ENCODE assay signal across 12 cellular contexts in the genomic region with DNA sequence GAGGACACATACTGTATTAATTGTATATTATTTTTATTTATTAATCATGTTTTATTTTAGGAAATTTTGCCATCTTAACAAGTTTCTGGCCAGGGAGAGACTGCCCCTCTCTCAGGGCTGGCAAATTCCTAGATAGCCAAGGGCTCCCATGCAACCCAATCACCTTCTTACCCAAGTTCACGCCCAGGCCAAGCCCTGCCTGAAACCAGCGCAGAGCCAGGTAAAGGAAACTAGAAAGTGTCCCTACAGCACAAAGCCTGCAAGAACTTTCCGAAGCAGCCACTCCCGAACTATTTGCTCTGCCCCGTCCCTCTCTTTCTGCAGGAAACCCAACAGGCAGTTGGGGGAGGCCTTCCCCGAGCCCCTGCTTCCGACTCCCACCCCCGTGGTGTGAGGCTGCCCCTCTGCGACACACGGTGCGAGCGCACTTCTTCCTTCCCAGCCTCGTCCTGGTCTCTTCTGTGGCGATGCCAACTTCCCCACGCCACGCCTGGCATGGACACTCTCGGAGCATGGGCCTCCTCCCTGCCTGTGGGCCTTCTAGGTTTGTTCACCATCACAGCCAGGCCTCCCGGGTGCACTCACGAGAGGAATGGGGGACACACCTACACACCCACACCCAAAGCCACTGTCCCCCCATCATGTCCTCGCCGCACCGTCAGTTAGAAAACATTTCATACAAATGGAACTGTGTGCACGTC.
DNase-seq lines count a peak whose midpoint lies in the region; ATAC-seq, FAIRE-seq and TF ChIP-seq lines count a peak whose summit lies in the region.
"Had no signal": no experiment of that assay in that cellular context is flagged by ENCODE, and none has a peak within 500 bp of the region (broad histone marks: within the 10 kb centered on the region; RNA-seq: fewer than 3 reads in every experiment).

No MANE protein-coding gene starts in this region.

- H3K9me3 ChIP-seq in endothelial cell of umbilical vein (replicated peaks; ENCODE audit: control insufficient read depth, insufficient read depth, low read length) = no peaks in the 10 kb centered on the region
- H3K9me3 ChIP-seq: prostate gland, testis had no signal

- H4K20me1 ChIP-seq in endothelial cell of umbilical vein (replicated peaks; ENCODE audit: control insufficient read depth, extremely low read depth, insufficient read depth, low read length) = no peaks in the 10 kb centered on the region

- no peak overlapping the region for H3K4me3 Mint-ChIP-seq in activated CD4-positive, alpha-beta T cell treated with anti-CD3 and anti-CD28 coated beads, Interleukin-2, amount 10 ng/mL, durations not matched to agents 7 days and 5 days
- H3K4me3 Mint-ChIP-seq in T-cell (peak overlapping the region; percentile 31 to 82 (median 36)), osteocyte (ENCODE audit: unreplicated experiment) (no peak overlapping the region)

- TF ChIP-seq CTCF in endothelial cell of umbilical vein (IDR thresholded peaks at IDR 0.05; ENCODE audit: extremely low read depth in 1 of 2, insufficient read depth in 1 of 2, low read depth in 1 of 2, low read length in 2 of 2) (no peak), osteocyte (IDR thresholded peaks at IDR 0.05) (no peak)

- TF ChIP-seq POLR2A in endothelial cell of umbilical vein (IDR thresholded peaks at IDR 0.05; ENCODE audit: low read depth, low read length) = no peak

- H3K4me2 ChIP-seq in endothelial cell of umbilical vein (ENCODE audit: insufficient read depth, low read length) = no peak overlapping the region

- dilution Hi-C loops in endothelial cell of umbilical vein (cut with MboI; ENCODE audit: extremely low pct_ligation_motif_present, low sequenced_read_pairs) = no loop called here

- H3K27ac ChIP-seq in endothelial cell of umbilical vein (ENCODE audit: insufficient read depth, low read depth, low read length) = peak overlapping the region; percentile 77
- H3K27ac ChIP-seq: prostate gland, testis had no signal

- no peak overlapping the region for H3K4me3 ChIP-seq in endothelial cell of umbilical vein (replicated peaks in 1 of 3; ENCODE audit: insufficient read depth in 1 of 3, low read depth in 1 of 3, low read length in 3 of 3)
- H3K4me3 ChIP-seq: prostate gland, testis had no signal

- POLR2A ChIA-PET in activated CD4-positive, alpha-beta T cell treated with anti-CD3 and anti-CD28 coated beads, Interleukin-2, amount 10 ng/mL, durations not matched to agents 7 days and 5 days (lab: Charles Lee) = no interaction called here
- POLR2A ChIA-PET in T-cell (lab: Charles Lee) = interaction anchor here in 1 of 2 donors (0.6 kb wide), 1 partner anchor 69 kb away, joined by 3 read pairs; no protein-coding TSS in a partner anchor
- POLR2A ChIA-PET in endothelial cell of umbilical vein (lab: Charles Lee) = no interaction called here

- no peak for DNase-seq in activated CD4-positive, alpha-beta T cell treated with anti-CD3 and anti-CD28 coated beads, Interleukin-2, amount 10 ng/mL, durations not matched to agents 7 days and 5 days
- no peak for DNase-seq in activated CD4-positive, alpha-beta T cell treated with anti-CD3 and anti-CD28 coated beads for 4 hours
- DNase-seq in T-cell (no peak), endothelial cell of umbilical vein (ENCODE audit: low read depth, low spot score) (no peak), osteocyte (ENCODE audit: extremely low spot score, unreplicated experiment) (no peak), NCI-H2171 treated with DMSO at 0.1 percent for 48 hours (lab: John Stamatoyannopoulos, UW) (no peak), NCI-H69 (lab: John Stamatoyannopoulos, UW) (no peak)
- DNase-seq: NCI-H146; NK-92 treated with Interleukin-12 subunit alpha and Interleukin-12 subunit beta, amount 100 ng/mL, for 24 hours; testis had no signal

- H3K9me1 ChIP-seq in endothelial cell of umbilical vein (replicated peaks; ENCODE audit: control insufficient read depth, extremely low read depth, insufficient read depth, low read length) = no peaks in the 10 kb centered on the region

- CTCF ChIA-PET in activated CD4-positive, alpha-beta T cell treated with anti-CD3 and anti-CD28 coated beads, Interleukin-2, amount 10 ng/mL, durations not matched to agents 7 days and 5 days (lab: Charles Lee) = interaction anchor here (0.6 to 2.4 kb wide), 5 partner anchors 12 to 51 kb away, joined by 3 to 6 read pairs (median 4); no protein-coding TSS in a partner anchor
- CTCF ChIA-PET in T-cell (lab: Charles Lee) (interaction anchor here in 1 of 2 donors (0.5 kb wide), 1 partner anchor 16 kb away, joined by 7 read pairs; no protein-coding TSS in a partner anchor), endothelial cell of umbilical vein (lab: Charles Lee) (interaction anchor here (0.9 to 2.0 kb wide), 2 partner anchors 8 to 15 kb away, joined by 3 to 8 read pairs; no protein-coding TSS in a partner anchor)

- H3K27me3 Mint-ChIP-seq in activated CD4-positive, alpha-beta T cell treated with anti-CD3 and anti-CD28 coated beads, Interleukin-2, amount 10 ng/mL, durations not matched to agents 7 days and 5 days = no peaks in the 10 kb centered on the region
- H3K27me3 Mint-ChIP-seq in T-cell (no peaks in the 10 kb centered on the region), osteocyte (ENCODE audit: unreplicated experiment) (no peaks in the 10 kb centered on the region)

- H3K79me2 ChIP-seq in endothelial cell of umbilical vein (ENCODE audit: control insufficient read depth, insufficient read depth, low read length) = peaks cover 88% of the 10 kb centered on the region

- ATAC-seq in T-cell (replicated peaks in 1 of 4) (no peak), GM21515 (IDR thresholded peaks at IDR 0.05; ENCODE audit: unreplicated experiment) (no peak)

- peak overlapping the region; percentile 81 for H3K27ac Mint-ChIP-seq in activated CD4-positive, alpha-beta T cell treated with anti-CD3 and anti-CD28 coated beads, Interleukin-2, amount 10 ng/mL, durations not matched to agents 7 days and 5 days
- H3K27ac Mint-ChIP-seq in T-cell (peak overlapping the region; percentile 66 to 96), osteocyte (ENCODE audit: unreplicated experiment) (peak overlapping the region; percentile 89)

- H3K4me1 ChIP-seq in endothelial cell of umbilical vein (ENCODE audit: control insufficient read depth, extremely low read depth, insufficient read depth, low read length) = peaks cover 82% of the 10 kb centered on the region

- H3K36me3 Mint-ChIP-seq in activated CD4-positive, alpha-beta T cell treated with anti-CD3 and anti-CD28 coated beads, Interleukin-2, amount 10 ng/mL, durations not matched to agents 7 days and 5 days (ENCODE audit: low read depth) = peaks cover 49% of the 10 kb centered on the region
- H3K36me3 Mint-ChIP-seq in T-cell = peaks cover 7% of the 10 kb centered on the region
- peaks cover 3% of the 10 kb centered on the region for H3K36me3 Mint-ChIP-seq in osteocyte (ENCODE audit: unreplicated experiment)

- FAIRE-seq in endothelial cell of umbilical vein (lab: Jason Lieb, UNC) = no peak

- no peaks in the 10 kb centered on the region for H3K27me3 ChIP-seq in endothelial cell of umbilical vein (ENCODE audit: control insufficient read depth in 2 of 2, insufficient read depth in 2 of 2, low read length in 2 of 2)
- H3K27me3 ChIP-seq: testis had no signal

- H3K9me3 Mint-ChIP-seq in activated CD4-positive, alpha-beta T cell treated with anti-CD3 and anti-CD28 coated beads, Interleukin-2, amount 10 ng/mL, durations not matched to agents 7 days and 5 days = no peaks in the 10 kb centered on the region
- no peaks in the 10 kb centered on the region for H3K9me3 Mint-ChIP-seq in T-cell
- no peaks in the 10 kb centered on the region for H3K9me3 Mint-ChIP-seq in osteocyte (ENCODE audit: unreplicated experiment)

- intact Hi-C loops in endothelial cell of umbilical vein (cut with micrococcal nuclease) = loop anchor here (5.0 kb wide), 1 partner anchor 169 kb away; no protein-coding TSS in a partner anchor

- H3K36me3 ChIP-seq in endothelial cell of umbilical vein (ENCODE audit: control insufficient read depth in 2 of 2, extremely low read depth in 1 of 2, insufficient read depth in 2 of 2, low read length in 2 of 2) = peaks cover 0 to 4% of the 10 kb centered on the region in 2 experiments
- H3K36me3 ChIP-seq: prostate gland had no signal

- no TSS peak for BruUV-seq in endothelial cell of umbilical vein (replicated peaks; lab: Mats Ljungman, UMichigan)

- no peak overlapping the region for H2AFZ ChIP-seq in endothelial cell of umbilical vein (ENCODE audit: low read depth, low read length)

- no peak overlapping the region for H3K9ac ChIP-seq in endothelial cell of umbilical vein (replicated peaks; ENCODE audit: extremely low read depth, insufficient read depth, low read length)

- peaks cover 98% of the 10 kb centered on the region for H3K4me1 Mint-ChIP-seq in activated CD4-positive, alpha-beta T cell treated with anti-CD3 and anti-CD28 coated beads, Interleukin-2, amount 10 ng/mL, durations not matched to agents 7 days and 5 days
- H3K4me1 Mint-ChIP-seq in T-cell = peaks cover 94 to 99% (median 98%) of the 10 kb centered on the region in 3 donors
- H3K4me1 Mint-ChIP-seq in osteocyte (ENCODE audit: unreplicated experiment) = peaks cover 91% of the 10 kb centered on the region

TF ChIP-seq in endothelial cell of umbilical vein, 7 proteins besides CTCF, POLR2A, EP300 and RAD21:
- TF ChIP-seq MAX (IDR thresholded peaks at IDR 0.05; ENCODE audit: insufficient read depth, insufficient read length) (no peak), EZH2 (IDR thresholded peaks at IDR 0.05; ENCODE audit: borderline replicate concordance, low read depth, low read length, severe bottlenecking) (no peak), FOS (IDR thresholded peaks at IDR 0.05; ENCODE audit: borderline replicate concordance, insufficient read depth, low read length) (no peak), JUN (IDR thresholded peaks at IDR 0.05; ENCODE audit: borderline replicate concordance, insufficient read depth, insufficient read length, low read depth) (no peak), POLR2AphosphoS5 (IDR thresholded peaks at IDR 0.05; ENCODE audit: insufficient read depth, low read depth, low read length) (no peak), MYC (IDR thresholded peaks at IDR 0.05; ENCODE audit: low read depth, low read length) (no peak), GATA2 (IDR thresholded peaks at IDR 0.05; ENCODE audit: insufficient read depth, insufficient read length, low read depth, low read length) (no peak)

Comparison
In these comparisons a context has a peak if more than half of its experiments do, and no peak if none do; other contexts are left out.
1. H3K4me3 Mint-ChIP-seq: peak in T-cell (3 of 3); none in activated CD4-positive, alpha-beta T cell treated with anti-CD3 and anti-CD28 coated beads, Interleukin-2, amount 10 ng/mL, durations not matched to agents 7 days and 5 days (single experiment) and osteocyte (single experiment).
2. Peak in every context shown above with its lines, with median percentiles within 50 percentile points of each other: H3K27ac Mint-ChIP-seq.